In genomic region chr5:115209279-115209678, GRCh38 we compare ENCODE assay signal across 8 cellular contexts.
DNase-seq lines count a peak whose midpoint lies in the region; ATAC-seq and FAIRE-seq lines count a peak whose summit lies in the region.

No MANE protein-coding gene starts in this region.

- ATAC-seq in GM18861 (IDR thresholded peaks at IDR 0.05; ENCODE audit: unreplicated experiment) (peak; percentile 99), HG02678 (IDR thresholded peaks at IDR 0.05; ENCODE audit: unreplicated experiment) (peak; percentile 100)

- FAIRE-seq in colon (lab: Jason Lieb, UNC) = peak; percentile 36

- DNase-seq in NOMO-1 treated with dmso at 0.1 percent for 144 hours (lab: John Stamatoyannopoulos, UW; ENCODE audit: unreplicated experiment) (peak; percentile 90), DMS53 treated with DMSO at 0.1 percent for 48 hours (lab: John Stamatoyannopoulos, UW; ENCODE audit: unreplicated experiment) (no peak), NCI-H82 (lab: John Stamatoyannopoulos, UW) (no peak), DMS79 (lab: John Stamatoyannopoulos, UW) (no peak)
- DNase-seq in stimulated activated CD8-positive, alpha-beta memory T cell treated with anti-CD3 and anti-CD28 coated beads, Interleukin-15, amount 100 ng/mL, for 48 hours (ENCODE audit: low read depth in 2 of 2) = peak; percentile 34 to 46

Comparison
In these comparisons a context has a peak if more than half of its experiments do, and no peak if none do; other contexts are left out.
1. DNase-seq: peak in NOMO-1 treated with dmso at 0.1 percent for 144 hours (single experiment) and stimulated activated CD8-positive, alpha-beta memory T cell treated with anti-CD3 and anti-CD28 coated beads, Interleukin-15, amount 100 ng/mL, for 48 hours (2 of 2); none in DMS53 treated with DMSO at 0.1 percent for 48 hours (single experiment), NCI-H82 (single experiment) and DMS79 (single experiment).